Comparison of ENCODE assay signal across 8 cellular contexts in genomic region chr10:110803830-110804338, GRCh38.
DNase-seq lines count a peak whose midpoint lies in the region; ATAC-seq and TF ChIP-seq lines count a peak whose summit lies in the region.

No MANE protein-coding gene starts in this region.

- H3K4me3 Mint-ChIP-seq in activated CD8-positive, alpha-beta T cell treated with anti-CD3 and anti-CD28 coated beads, Interleukin-2, amount 10 ng/mL, durations not matched to agents 7 days and 5 days: peak overlapping the region; percentile 2
- peak overlapping the region; percentile 23 to 71 (median 49) for H3K4me3 Mint-ChIP-seq in naive thymus-derived CD8-positive, alpha-beta T cell

- ATAC-seq in GM21526 (IDR thresholded peaks at IDR 0.05; ENCODE audit: low FRiP score, unreplicated experiment): peak; percentile 40
- peak; percentile 77 for ATAC-seq in activated CD8-positive, alpha-beta T cell treated with anti-CD3 and anti-CD28 coated beads, Interleukin-2, amount 10 ng/mL, durations not matched to agents 7 days and 5 days
- peak; percentile 46 to 69 for ATAC-seq in naive thymus-derived CD8-positive, alpha-beta T cell

- H3K4me1 ChIP-seq in KMS-11 (ENCODE audit: low read depth, poor library complexity, severe bottlenecking): peaks cover 23% of the 10 kb centered on the region

- H3K79me2 ChIP-seq in KMS-11 (ENCODE audit: insufficient read depth, low read depth): no peaks in the 10 kb centered on the region

- no peaks in the 10 kb centered on the region for H4K20me1 ChIP-seq in KMS-11 (ENCODE audit: insufficient read depth)

- DNase-seq in GM03348 (ENCODE audit: low spot score): peak; percentile 80
- peak; percentile 64 for DNase-seq in activated CD8-positive, alpha-beta T cell treated with anti-CD3 and anti-CD28 coated beads, Interleukin-2, amount 10 ng/mL, durations not matched to agents 7 days and 5 days
- DNase-seq in fibroblast of the aortic adventitia (ENCODE audit: low read depth): peak; percentile 66
- peak; percentile 19 to 69 (median 38) for DNase-seq in naive thymus-derived CD8-positive, alpha-beta T cell
- DNase-seq in COR-L47 (lab: John Stamatoyannopoulos, UW): no peak
- no peak for DNase-seq in GDM1 (lab: John Stamatoyannopoulos, UW)

- H3K4me1 Mint-ChIP-seq in activated CD8-positive, alpha-beta T cell treated with anti-CD3 and anti-CD28 coated beads, Interleukin-2, amount 10 ng/mL, durations not matched to agents 7 days and 5 days (ENCODE audit: low read depth): peaks cover 40% of the 10 kb centered on the region
- peaks cover 23 to 65% (median 38%) of the 10 kb centered on the region in 4 donors for H3K4me1 Mint-ChIP-seq in naive thymus-derived CD8-positive, alpha-beta T cell

- CTCF ChIA-PET in activated CD8-positive, alpha-beta T cell treated with anti-CD3 and anti-CD28 coated beads, Interleukin-2, amount 10 ng/mL, durations not matched to agents 7 days and 5 days (lab: Charles Lee): interaction anchor here (0.6 to 4.4 kb wide), 41 partner anchors 9 to 192 kb away, joined by 3 to 88 read pairs (median 6); partner anchors contain the start of gene PDCD4

- no peak overlapping the region for H3K9ac ChIP-seq in KMS-11

- no peaks in the 10 kb centered on the region for H3K9me3 Mint-ChIP-seq in activated CD8-positive, alpha-beta T cell treated with anti-CD3 and anti-CD28 coated beads, Interleukin-2, amount 10 ng/mL, durations not matched to agents 7 days and 5 days (ENCODE audit: insufficient read depth)
- H3K9me3 Mint-ChIP-seq in naive thymus-derived CD8-positive, alpha-beta T cell: no peaks in the 10 kb centered on the region

- POLR2A ChIA-PET in activated CD8-positive, alpha-beta T cell treated with anti-CD3 and anti-CD28 coated beads, Interleukin-2, amount 10 ng/mL, durations not matched to agents 7 days and 5 days (lab: Charles Lee): interaction anchor here (1.1 to 2.4 kb wide), 5 partner anchors 43 to 115 kb away, joined by 3 to 12 read pairs (median 5); partner anchors contain the start of genes BBIP1, PDCD4 and SHOC2
- POLR2A ChIA-PET in naive thymus-derived CD8-positive, alpha-beta T cell (lab: Charles Lee): interaction anchor here (0.6 to 3.5 kb wide), 19 partner anchors 17 to 797 kb away, joined by 3 to 31 read pairs (median 7); partner anchors contain the start of genes BBIP1, PDCD4 and SHOC2

- H3K27me3 Mint-ChIP-seq in activated CD8-positive, alpha-beta T cell treated with anti-CD3 and anti-CD28 coated beads, Interleukin-2, amount 10 ng/mL, durations not matched to agents 7 days and 5 days (ENCODE audit: low read depth): no peaks in the 10 kb centered on the region
- H3K27me3 Mint-ChIP-seq in naive thymus-derived CD8-positive, alpha-beta T cell: no peaks in the 10 kb centered on the region

- H3K36me3 Mint-ChIP-seq in activated CD8-positive, alpha-beta T cell treated with anti-CD3 and anti-CD28 coated beads, Interleukin-2, amount 10 ng/mL, durations not matched to agents 7 days and 5 days (ENCODE audit: low read depth): no peaks in the 10 kb centered on the region
- H3K36me3 Mint-ChIP-seq in naive thymus-derived CD8-positive, alpha-beta T cell: no peaks in the 10 kb centered on the region

- H3K27me3 ChIP-seq in KMS-11 (ENCODE audit: insufficient read depth, low read depth): no peaks in the 10 kb centered on the region

- no peaks in the 10 kb centered on the region for H3K36me3 ChIP-seq in KMS-11 (ENCODE audit: insufficient read depth)

- H3K27ac ChIP-seq in KMS-11: no peak overlapping the region

- H3K4me2 ChIP-seq in KMS-11: no peak overlapping the region

- no peak overlapping the region for H2AFZ ChIP-seq in KMS-11 (ENCODE audit: low read depth)

- H3K4me3 ChIP-seq in KMS-11 (IDR thresholded peaks at IDR 0.05; ENCODE audit: insufficient read depth, low read depth, low read length) (no peak overlapping the region), fibroblast of the aortic adventitia (ENCODE audit: low read depth, low read length) (no peak overlapping the region)

- peak; percentile 34; the same call in 1 of the 2 replicates for TF ChIP-seq CTCF in KMS-11 (conservative IDR thresholded peaks at IDR 0.05; ENCODE audit: low read depth, low read length)
- peak; percentile 83 for TF ChIP-seq CTCF in fibroblast of the aortic adventitia (IDR thresholded peaks at IDR 0.05; ENCODE audit: insufficient read depth, low read length)

- H3K27ac Mint-ChIP-seq in activated CD8-positive, alpha-beta T cell treated with anti-CD3 and anti-CD28 coated beads, Interleukin-2, amount 10 ng/mL, durations not matched to agents 7 days and 5 days: peak overlapping the region; percentile 80
- peak overlapping the region; percentile 85 to 99 (median 94) for H3K27ac Mint-ChIP-seq in naive thymus-derived CD8-positive, alpha-beta T cell

Comparison
In these comparisons a context has a peak if more than half of its experiments do, and no peak if none do; other contexts are left out.
1. DNase-seq: peak in GM03348 (single experiment), activated CD8-positive, alpha-beta T cell treated with anti-CD3 and anti-CD28 coated beads, Interleukin-2, amount 10 ng/mL, durations not matched to agents 7 days and 5 days (single experiment), fibroblast of the aortic adventitia (single experiment) and naive thymus-derived CD8-positive, alpha-beta T cell (10 of 10); none in COR-L47 (single experiment) and GDM1 (single experiment).
2. Peak in every context shown above with its lines, with median percentiles within 50 percentile points of each other: ATAC-seq.